In genomic region chr17:28743243-28744103, GRCh38 we compare ENCODE assay signal across 1 cellular context.
TF ChIP-seq lines count a peak whose summit lies in the region.

Gene TRAF4, plus strand, starts transcription at chr17:28744011. Its CDS starts 102 bp downstream, at chr17:28744113.

TF ChIP-seq in HepG2, 621 proteins besides CTCF, POLR2A, EP300 and RAD21 (continued from another document):
- TF ChIP-seq, protein P1, sequence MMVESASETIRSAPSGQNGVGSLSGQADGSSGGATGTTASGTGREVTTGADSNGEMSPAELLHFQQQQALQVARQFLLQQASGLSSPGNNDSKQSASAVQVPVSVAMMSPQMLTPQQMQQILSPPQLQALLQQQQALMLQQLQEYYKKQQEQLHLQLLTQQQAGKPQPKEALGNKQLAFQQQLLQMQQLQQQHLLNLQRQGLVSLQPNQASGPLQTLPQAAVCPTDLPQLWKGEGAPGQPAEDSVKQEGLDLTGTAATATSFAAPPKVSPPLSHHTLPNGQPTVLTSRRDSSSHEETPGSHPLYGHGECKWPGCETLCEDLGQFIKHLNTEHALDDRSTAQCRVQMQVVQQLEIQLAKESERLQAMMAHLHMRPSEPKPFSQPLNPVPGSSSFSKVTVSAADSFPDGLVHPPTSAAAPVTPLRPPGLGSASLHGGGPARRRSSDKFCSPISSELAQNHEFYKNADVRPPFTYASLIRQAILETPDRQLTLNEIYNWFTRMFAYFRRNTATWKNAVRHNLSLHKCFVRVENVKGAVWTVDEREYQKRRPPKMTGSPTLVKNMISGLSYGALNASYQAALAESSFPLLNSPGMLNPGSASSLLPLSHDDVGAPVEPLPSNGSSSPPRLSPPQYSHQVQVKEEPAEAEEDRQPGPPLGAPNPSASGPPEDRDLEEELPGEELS (CRISPR knock-in tag; IDR thresholded peaks at IDR 0.05) = no peak
- TF ChIP-seq, protein P2, sequence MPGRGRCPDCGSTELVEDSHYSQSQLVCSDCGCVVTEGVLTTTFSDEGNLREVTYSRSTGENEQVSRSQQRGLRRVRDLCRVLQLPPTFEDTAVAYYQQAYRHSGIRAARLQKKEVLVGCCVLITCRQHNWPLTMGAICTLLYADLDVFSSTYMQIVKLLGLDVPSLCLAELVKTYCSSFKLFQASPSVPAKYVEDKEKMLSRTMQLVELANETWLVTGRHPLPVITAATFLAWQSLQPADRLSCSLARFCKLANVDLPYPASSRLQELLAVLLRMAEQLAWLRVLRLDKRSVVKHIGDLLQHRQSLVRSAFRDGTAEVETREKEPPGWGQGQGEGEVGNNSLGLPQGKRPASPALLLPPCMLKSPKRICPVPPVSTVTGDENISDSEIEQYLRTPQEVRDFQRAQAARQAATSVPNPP (CRISPR knock-in tag; IDR thresholded peaks at IDR 0.05) = no peak
- TF ChIP-seq, protein P3, sequence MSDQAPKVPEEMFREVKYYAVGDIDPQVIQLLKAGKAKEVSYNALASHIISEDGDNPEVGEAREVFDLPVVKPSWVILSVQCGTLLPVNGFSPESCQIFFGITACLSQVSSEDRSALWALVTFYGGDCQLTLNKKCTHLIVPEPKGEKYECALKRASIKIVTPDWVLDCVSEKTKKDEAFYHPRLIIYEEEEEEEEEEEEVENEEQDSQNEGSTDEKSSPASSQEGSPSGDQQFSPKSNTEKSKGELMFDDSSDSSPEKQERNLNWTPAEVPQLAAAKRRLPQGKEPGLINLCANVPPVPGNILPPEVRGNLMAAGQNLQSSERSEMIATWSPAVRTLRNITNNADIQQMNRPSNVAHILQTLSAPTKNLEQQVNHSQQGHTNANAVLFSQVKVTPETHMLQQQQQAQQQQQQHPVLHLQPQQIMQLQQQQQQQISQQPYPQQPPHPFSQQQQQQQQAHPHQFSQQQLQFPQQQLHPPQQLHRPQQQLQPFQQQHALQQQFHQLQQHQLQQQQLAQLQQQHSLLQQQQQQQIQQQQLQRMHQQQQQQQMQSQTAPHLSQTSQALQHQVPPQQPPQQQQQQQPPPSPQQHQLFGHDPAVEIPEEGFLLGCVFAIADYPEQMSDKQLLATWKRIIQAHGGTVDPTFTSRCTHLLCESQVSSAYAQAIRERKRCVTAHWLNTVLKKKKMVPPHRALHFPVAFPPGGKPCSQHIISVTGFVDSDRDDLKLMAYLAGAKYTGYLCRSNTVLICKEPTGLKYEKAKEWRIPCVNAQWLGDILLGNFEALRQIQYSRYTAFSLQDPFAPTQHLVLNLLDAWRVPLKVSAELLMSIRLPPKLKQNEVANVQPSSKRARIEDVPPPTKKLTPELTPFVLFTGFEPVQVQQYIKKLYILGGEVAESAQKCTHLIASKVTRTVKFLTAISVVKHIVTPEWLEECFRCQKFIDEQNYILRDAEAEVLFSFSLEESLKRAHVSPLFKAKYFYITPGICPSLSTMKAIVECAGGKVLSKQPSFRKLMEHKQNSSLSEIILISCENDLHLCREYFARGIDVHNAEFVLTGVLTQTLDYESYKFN (CRISPR knock-in tag; conservative IDR thresholded peaks at IDR 0.05) = 0 out of 2 replicates have a peak, but pooled peaks have one; percentile 11
- TF ChIP-seq ZFP82 (CRISPR knock-in tag; IDR thresholded peaks at IDR 0.05; ENCODE audit: borderline replicate concordance) = peak; percentile 79; the same call in 1 of the 2 replicates
